ENCODE assay signal across 13 cellular contexts in genomic region chr6:75609639-75610590, GRCh38. TPM values are rescaled to one million over a fixed set of nuclear protein-coding genes. Genes with fewer than 3 reads are reported as not detected.
DNase-seq lines count a peak whose midpoint lies in the region; ATAC-seq, FAIRE-seq and TF ChIP-seq lines count a peak whose summit lies in the region.
"Had no signal": no experiment of that assay in that cellular context is flagged by ENCODE, and none has a peak within 500 bp of the region (broad histone marks: within the 10 kb centered on the region; RNA-seq: fewer than 3 reads in every experiment).

No MANE protein-coding gene starts in this region.

- peak; percentile 68 for FAIRE-seq in D721Med (lab: Jason Lieb, UNC)

- POLR2A ChIA-PET in naive thymus-derived CD8-positive, alpha-beta T cell (lab: Charles Lee), result interaction anchor here (1.1 kb wide), 1 partner anchor 9 kb away, joined by 4 read pairs; the partner anchor contains the start of gene SENP6

- H2AFZ ChIP-seq in Loucy (ENCODE audit: low read length), result no peak overlapping the region

- no peak overlapping the region for H3K9ac ChIP-seq in Loucy (ENCODE audit: low read depth, low read length, poor library complexity, severe bottlenecking)

- no peak for ATAC-seq in central memory CD8-positive, alpha-beta T cell (replicated peaks; ENCODE audit: extremely low read depth, poor library complexity, severe bottlenecking)
- no peak for ATAC-seq in naive thymus-derived CD8-positive, alpha-beta T cell
- ATAC-seq: body of pancreas, Right ventricle myocardium inferior had no signal

- no peaks in the 10 kb centered on the region for H3F3A ChIP-seq in Loucy (ENCODE audit: low read depth)

- peak overlapping the region; percentile 90 for H3K4me2 ChIP-seq in Loucy (ENCODE audit: low read depth, low read length, poor library complexity, severe bottlenecking)

- no peak for TF ChIP-seq EP300 in stomach (IDR thresholded peaks at IDR 0.05)

- intact Hi-C loops in posterior cingulate gyrus (cut with DNase I) (no loop called here), stomach (cut with DNase I; ENCODE audit: low total_unique reads) (no loop called here)

- H3K4me1 ChIP-seq in Loucy (ENCODE audit: insufficient read depth, low read length, poor library complexity, severe bottlenecking) (peaks cover 69% of the 10 kb centered on the region), stomach (peaks cover 67 to 100% (median 84%) of the 10 kb centered on the region in 4 donors)

- H3K4me3 Mint-ChIP-seq in central memory CD8-positive, alpha-beta T cell, result no peak overlapping the region
- H3K4me3 Mint-ChIP-seq in naive thymus-derived CD8-positive, alpha-beta T cell, result peak overlapping the region in 6 of 10 donors; percentile 2 to 59 (median 32)

- H3K9me3 ChIP-seq in Loucy (ENCODE audit: insufficient read depth, low read depth, low read length) (no peaks in the 10 kb centered on the region), stomach (no peaks in the 10 kb centered on the region)
- H3K9me3 ChIP-seq: body of pancreas had no signal

- TF ChIP-seq CTCF in D721Med (IDR thresholded peaks at IDR 0.05; ENCODE audit: insufficient read depth, missing control alignments) (no peak), Loucy (conservative IDR thresholded peaks at IDR 0.05; ENCODE audit: low read length) (no peak), stomach (IDR thresholded peaks at IDR 0.05) (no peak)

- H3K36me3 ChIP-seq in Loucy (ENCODE audit: insufficient read depth, low read length), result no peaks in the 10 kb centered on the region
- no peaks in the 10 kb centered on the region for H3K36me3 ChIP-seq in stomach

- H3K27ac Mint-ChIP-seq in central memory CD8-positive, alpha-beta T cell (ENCODE audit: low read depth), result peak overlapping the region; percentile 75
- peak overlapping the region in 9 of 10 donors; percentile 12 to 74 (median 51) for H3K27ac Mint-ChIP-seq in naive thymus-derived CD8-positive, alpha-beta T cell

- peak overlapping the region in 2 of 5 donors; percentile 46 to 56 for H3K27ac ChIP-seq in stomach

- TF ChIP-seq POLR2A in stomach (IDR thresholded peaks at IDR 0.05), result no peak

- H3K9me2 ChIP-seq in Loucy (replicated peaks; ENCODE audit: low read depth, low read length), result no peaks in the 10 kb centered on the region

- H3K27me3 Mint-ChIP-seq in central memory CD8-positive, alpha-beta T cell, result no peaks in the 10 kb centered on the region
- no peaks in the 10 kb centered on the region for H3K27me3 Mint-ChIP-seq in naive thymus-derived CD8-positive, alpha-beta T cell

- H3K9me3 Mint-ChIP-seq in central memory CD8-positive, alpha-beta T cell, result no peaks in the 10 kb centered on the region
- H3K9me3 Mint-ChIP-seq in naive thymus-derived CD8-positive, alpha-beta T cell, result no peaks in the 10 kb centered on the region

- peaks cover 77% of the 10 kb centered on the region for H3K4me1 Mint-ChIP-seq in central memory CD8-positive, alpha-beta T cell
- H3K4me1 Mint-ChIP-seq in naive thymus-derived CD8-positive, alpha-beta T cell, result peaks cover 38 to 98% (median 94%) of the 10 kb centered on the region in 4 donors

- DNase-seq in D721Med (ENCODE audit: insufficient read length, low spot score) (no peak), MV-4-11 (lab: John Stamatoyannopoulos, UW) (no peak), NCI-H446 (lab: John Stamatoyannopoulos, UW) (no peak), posterior cingulate gyrus (no peak), stomach (no peak)
- no peak for DNase-seq in central memory CD8-positive, alpha-beta T cell (ENCODE audit: low spot score in 2 of 2)
- DNase-seq in naive thymus-derived CD8-positive, alpha-beta T cell, result no peak
- DNase-seq: activated CD4-positive, alpha-beta T cell treated with anti-CD3 and anti-CD28 coated beads for 4 hours; body of pancreas; HCEC 1CT; midbrain had no signal

- H4K20me1 ChIP-seq in Loucy (ENCODE audit: insufficient read depth, low read length, poor library complexity, severe bottlenecking), result peaks cover 94% of the 10 kb centered on the region

- H3K4me3 ChIP-seq in Loucy (ENCODE audit: low read length, poor library complexity, severe bottlenecking), result peak overlapping the region; percentile 85
- no peak overlapping the region for H3K4me3 ChIP-seq in stomach
- H3K4me3 ChIP-seq: body of pancreas had no signal

- H3K27me3 ChIP-seq in Loucy (ENCODE audit: insufficient read depth, low read length, poor library complexity, severe bottlenecking) (no peaks in the 10 kb centered on the region), stomach (no peaks in the 10 kb centered on the region)
- H3K27me3 ChIP-seq: body of pancreas had no signal

- peaks cover 3% of the 10 kb centered on the region for H3K36me3 Mint-ChIP-seq in central memory CD8-positive, alpha-beta T cell (ENCODE audit: insufficient read depth)
- peaks cover 0 to 6% (median 0%) of the 10 kb centered on the region in 3 donors for H3K36me3 Mint-ChIP-seq in naive thymus-derived CD8-positive, alpha-beta T cell

- WGBS in stomach, 5 donors, result 85 to 93% (median 87%) methylated on average over 6 of the region's 6 CpGs

- peaks cover 100% of the 10 kb centered on the region for H3K79me2 ChIP-seq in Loucy (ENCODE audit: insufficient read depth, low read length)

RNA-seq across cellular contexts. Expression of gene SENP6, which starts 8.2 kb away (rescaled TPM):
- 100 to 1,000 TPM; 131 to 147 TPM for total RNA-seq in naive thymus-derived CD8-positive, alpha-beta T cell
- 10 to 100 TPM; 48.4 to 67.3 (median 57.7) TPM for polyA plus RNA-seq in naive thymus-derived CD8-positive, alpha-beta T cell
- total RNA-seq in stomach, result 100 to 1,000 TPM; 101 to 251 (median 168) TPM
- 10 to 100 TPM; 17.7 to 30.4 (median 23.8) TPM for polyA plus RNA-seq in stomach
